ENCODE assay signal across 1 cellular context in the genomic region with DNA sequence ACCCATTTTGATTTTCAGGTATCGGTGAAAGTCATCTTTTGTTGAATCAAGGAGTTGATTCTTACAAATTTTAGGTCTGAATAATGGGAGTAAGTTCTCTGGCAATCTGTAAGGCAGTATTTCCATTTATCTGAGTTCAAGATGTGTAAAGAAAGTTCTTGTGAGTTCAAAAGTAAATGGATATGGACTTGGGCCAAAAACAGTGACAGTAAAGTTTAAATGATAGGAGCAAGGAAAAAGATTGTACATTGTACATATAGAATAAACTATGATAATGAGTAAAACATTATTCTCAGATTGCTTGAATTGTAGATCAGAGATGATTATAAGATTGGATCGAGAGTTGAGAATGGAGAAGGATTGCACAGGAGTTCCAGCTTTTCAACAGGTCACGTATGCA.
TF ChIP-seq lines count a peak whose summit lies in the region.

No MANE protein-coding gene starts in this region.

TF ChIP-seq in WTC11, 78 proteins besides CTCF, POLR2A, EP300 and RAD21 (continued from another document):
- TF ChIP-seq, protein P1, sequence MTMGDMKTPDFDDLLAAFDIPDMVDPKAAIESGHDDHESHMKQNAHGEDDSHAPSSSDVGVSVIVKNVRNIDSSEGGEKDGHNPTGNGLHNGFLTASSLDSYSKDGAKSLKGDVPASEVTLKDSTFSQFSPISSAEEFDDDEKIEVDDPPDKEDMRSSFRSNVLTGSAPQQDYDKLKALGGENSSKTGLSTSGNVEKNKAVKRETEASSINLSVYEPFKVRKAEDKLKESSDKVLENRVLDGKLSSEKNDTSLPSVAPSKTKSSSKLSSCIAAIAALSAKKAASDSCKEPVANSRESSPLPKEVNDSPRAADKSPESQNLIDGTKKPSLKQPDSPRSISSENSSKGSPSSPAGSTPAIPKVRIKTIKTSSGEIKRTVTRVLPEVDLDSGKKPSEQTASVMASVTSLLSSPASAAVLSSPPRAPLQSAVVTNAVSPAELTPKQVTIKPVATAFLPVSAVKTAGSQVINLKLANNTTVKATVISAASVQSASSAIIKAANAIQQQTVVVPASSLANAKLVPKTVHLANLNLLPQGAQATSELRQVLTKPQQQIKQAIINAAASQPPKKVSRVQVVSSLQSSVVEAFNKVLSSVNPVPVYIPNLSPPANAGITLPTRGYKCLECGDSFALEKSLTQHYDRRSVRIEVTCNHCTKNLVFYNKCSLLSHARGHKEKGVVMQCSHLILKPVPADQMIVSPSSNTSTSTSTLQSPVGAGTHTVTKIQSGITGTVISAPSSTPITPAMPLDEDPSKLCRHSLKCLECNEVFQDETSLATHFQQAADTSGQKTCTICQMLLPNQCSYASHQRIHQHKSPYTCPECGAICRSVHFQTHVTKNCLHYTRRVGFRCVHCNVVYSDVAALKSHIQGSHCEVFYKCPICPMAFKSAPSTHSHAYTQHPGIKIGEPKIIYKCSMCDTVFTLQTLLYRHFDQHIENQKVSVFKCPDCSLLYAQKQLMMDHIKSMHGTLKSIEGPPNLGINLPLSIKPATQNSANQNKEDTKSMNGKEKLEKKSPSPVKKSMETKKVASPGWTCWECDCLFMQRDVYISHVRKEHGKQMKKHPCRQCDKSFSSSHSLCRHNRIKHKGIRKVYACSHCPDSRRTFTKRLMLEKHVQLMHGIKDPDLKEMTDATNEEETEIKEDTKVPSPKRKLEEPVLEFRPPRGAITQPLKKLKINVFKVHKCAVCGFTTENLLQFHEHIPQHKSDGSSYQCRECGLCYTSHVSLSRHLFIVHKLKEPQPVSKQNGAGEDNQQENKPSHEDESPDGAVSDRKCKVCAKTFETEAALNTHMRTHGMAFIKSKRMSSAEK (CRISPR knock-in tag; IDR thresholded peaks at IDR 0.05; ENCODE audit: borderline replicate concordance): no peak
- TF ChIP-seq, protein P2, sequence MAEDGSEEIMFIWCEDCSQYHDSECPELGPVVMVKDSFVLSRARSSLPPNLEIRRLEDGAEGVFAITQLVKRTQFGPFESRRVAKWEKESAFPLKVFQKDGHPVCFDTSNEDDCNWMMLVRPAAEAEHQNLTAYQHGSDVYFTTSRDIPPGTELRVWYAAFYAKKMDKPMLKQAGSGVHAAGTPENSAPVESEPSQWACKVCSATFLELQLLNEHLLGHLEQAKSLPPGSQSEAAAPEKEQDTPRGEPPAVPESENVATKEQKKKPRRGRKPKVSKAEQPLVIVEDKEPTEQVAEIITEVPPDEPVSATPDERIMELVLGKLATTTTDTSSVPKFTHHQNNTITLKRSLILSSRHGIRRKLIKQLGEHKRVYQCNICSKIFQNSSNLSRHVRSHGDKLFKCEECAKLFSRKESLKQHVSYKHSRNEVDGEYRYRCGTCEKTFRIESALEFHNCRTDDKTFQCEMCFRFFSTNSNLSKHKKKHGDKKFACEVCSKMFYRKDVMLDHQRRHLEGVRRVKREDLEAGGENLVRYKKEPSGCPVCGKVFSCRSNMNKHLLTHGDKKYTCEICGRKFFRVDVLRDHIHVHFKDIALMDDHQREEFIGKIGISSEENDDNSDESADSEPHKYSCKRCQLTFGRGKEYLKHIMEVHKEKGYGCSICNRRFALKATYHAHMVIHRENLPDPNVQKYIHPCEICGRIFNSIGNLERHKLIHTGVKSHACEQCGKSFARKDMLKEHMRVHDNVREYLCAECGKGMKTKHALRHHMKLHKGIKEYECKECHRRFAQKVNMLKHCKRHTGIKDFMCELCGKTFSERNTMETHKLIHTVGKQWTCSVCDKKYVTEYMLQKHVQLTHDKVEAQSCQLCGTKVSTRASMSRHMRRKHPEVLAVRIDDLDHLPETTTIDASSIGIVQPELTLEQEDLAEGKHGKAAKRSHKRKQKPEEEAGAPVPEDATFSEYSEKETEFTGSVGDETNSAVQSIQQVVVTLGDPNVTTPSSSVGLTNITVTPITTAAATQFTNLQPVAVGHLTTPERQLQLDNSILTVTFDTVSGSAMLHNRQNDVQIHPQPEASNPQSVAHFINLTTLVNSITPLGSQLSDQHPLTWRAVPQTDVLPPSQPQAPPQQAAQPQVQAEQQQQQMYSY (CRISPR knock-in tag; IDR thresholded peaks at IDR 0.05): no peak
